Comparison of ENCODE assay signal across 29 cellular contexts in genomic region chr6:144148891-144149290, GRCh38. TPM values are rescaled to one million over a fixed set of nuclear protein-coding genes. Genes with fewer than 3 reads are reported as not detected.
DNase-seq lines count a peak whose midpoint lies in the region; ATAC-seq and TF ChIP-seq lines count a peak whose summit lies in the region.
"Had no signal": no experiment of that assay in that cellular context is flagged by ENCODE, and none has a peak within 500 bp of the region (broad histone marks: within the 10 kb centered on the region; RNA-seq: fewer than 3 reads in every experiment).

No MANE protein-coding gene starts in this region.

- peaks cover 38% of the 10 kb centered on the region for H3K4me1 Mint-ChIP-seq in activated T-helper 2 cell treated with anti-CD3 and anti-CD28 coated beads, Interferon-gamma antibody, Interleukin-2, Interleukin-4, amounts not matched to agents 10 μg/mL and 5 μg/mL and 100 μg/mL, durations not matched to agents 14 hours and 24 hours and 36 hours (ENCODE audit: low read depth)
- peaks cover 20 to 27% of the 10 kb centered on the region in 2 donors for H3K4me1 Mint-ChIP-seq in stimulated activated naive B cell treated with anti-CD40 and anti-IgM and Interleukin-4, amounts not matched to agents 10 μg/mL and 1 μg/mL and 100 μg/mL, for 72 hours

- no peaks in the 10 kb centered on the region for H3K27me3 ChIP-seq in spleen (replicated peaks in 1 of 7)
- H3K27me3 ChIP-seq: SJCRH30, thyroid gland, vagina had no signal

- H3K4me1 ChIP-seq in spleen: peaks cover 0 to 46% (median 35%) of the 10 kb centered on the region in 6 donors
- H3K4me1 ChIP-seq: HAP-1 had no signal

- H3K4me3 Mint-ChIP-seq in activated T-helper 2 cell treated with anti-CD3 and anti-CD28 coated beads, Interferon-gamma antibody, Interleukin-2, Interleukin-4, amounts not matched to agents 10 μg/mL and 5 μg/mL and 100 μg/mL, durations not matched to agents 14 hours and 24 hours and 36 hours (ENCODE audit: low read depth): no peak overlapping the region
- H3K4me3 Mint-ChIP-seq in stimulated activated naive B cell treated with anti-CD40 and anti-IgM and Interleukin-4, amounts not matched to agents 10 μg/mL and 1 μg/mL and 100 μg/mL, for 72 hours: no peak overlapping the region

- H3K4me3 ChIP-seq in AG10803 (ENCODE audit: low read length) (no peak overlapping the region), spleen (no peak overlapping the region)

- peak overlapping the region in 1 of 8 donors; percentile 96 for H3K27ac ChIP-seq in spleen
- H3K27ac ChIP-seq: SJCRH30, thyroid gland, vagina, VCaP had no signal

- H3K27ac Mint-ChIP-seq in activated T-helper 2 cell treated with anti-CD3 and anti-CD28 coated beads, Interferon-gamma antibody, Interleukin-2, Interleukin-4, amounts not matched to agents 10 μg/mL and 5 μg/mL and 100 μg/mL, durations not matched to agents 14 hours and 24 hours and 36 hours: no peak overlapping the region
- no peak overlapping the region for H3K27ac Mint-ChIP-seq in stimulated activated naive B cell treated with anti-CD40 and anti-IgM and Interleukin-4, amounts not matched to agents 10 μg/mL and 1 μg/mL and 100 μg/mL, for 72 hours

- peaks cover 0 to 2% (median 0%) of the 10 kb centered on the region in 6 donors for H3K36me3 ChIP-seq in spleen
- H3K36me3 ChIP-seq: HAP-1, SJCRH30, thyroid gland, vagina had no signal

- no peaks in the 10 kb centered on the region for H3K9me3 Mint-ChIP-seq in activated T-helper 2 cell treated with anti-CD3 and anti-CD28 coated beads, Interferon-gamma antibody, Interleukin-2, Interleukin-4, amounts not matched to agents 10 μg/mL and 5 μg/mL and 100 μg/mL, durations not matched to agents 14 hours and 24 hours and 36 hours
- peaks cover 0 to 2% of the 10 kb centered on the region in 2 donors for H3K9me3 Mint-ChIP-seq in stimulated activated naive B cell treated with anti-CD40 and anti-IgM and Interleukin-4, amounts not matched to agents 10 μg/mL and 1 μg/mL and 100 μg/mL, for 72 hours
- H3K9me3 Mint-ChIP-seq: activated CD4-positive, alpha-beta T cell treated with anti-CD3 and anti-CD28 coated beads, Interleukin-2, amount 10 ng/mL, durations not matched to agents 24 days and 14 days; activated naive CD8-positive, alpha-beta T cell treated with anti-CD3 and anti-CD28 coated beads, Interleukin-2, amount 10 ng/mL, durations not matched to agents 7 days and 5 days; memory B cell had no signal

- no peak for TF ChIP-seq CTCF in AG10803 (conservative IDR thresholded peaks at IDR 0.05; ENCODE audit: low read length)
- no peak for TF ChIP-seq CTCF in spleen (IDR thresholded peaks at IDR 0.05 in 8 of 11, conservative IDR thresholded peaks at IDR 0.05 in 3 of 11)

- 84 to 93% (median 92%) methylated on average over 4 of the region's 4 CpGs for WGBS in spleen, 5 donors

- DNase-seq in AG10803 (ENCODE audit: low read depth): peak; percentile 42
- peak; percentile 10 for DNase-seq in EL
- DNase-seq in RPMI7951 (ENCODE audit: low read depth): peak; percentile 14
- DNase-seq in fibroblast of gingiva (ENCODE audit: low read depth): peak; percentile 9
- no peak for DNase-seq in NAMALWA (ENCODE audit: low spot score)
- no peak for DNase-seq in activated T-helper 2 cell treated with anti-CD3 and anti-CD28 coated beads, Interferon-gamma antibody, Interleukin-2, Interleukin-4, amounts not matched to agents 10 μg/mL and 5 μg/mL and 100 μg/mL, durations not matched to agents 14 hours and 24 hours and 36 hours (ENCODE audit: low spot score)
- DNase-seq in spleen: no peak
- DNase-seq in stimulated activated naive B cell treated with anti-CD40 and anti-IgM and Interleukin-4, amounts not matched to agents 10 μg/mL and 1 μg/mL and 100 μg/mL, for 72 hours: no peak
- DNase-seq: activated effector memory CD4-positive, alpha-beta T cell treated with anti-CD3 and anti-CD28 coated beads, Interleukin-2, amount 50 U/mL, for 16 hours; activated naive CD8-positive, alpha-beta T cell treated with anti-CD3 and anti-CD28 coated beads, Interleukin-2, amount 10 ng/mL, durations not matched to agents 7 days and 5 days; activated T-cell treated with anti-CD3 and anti-CD28 coated beads, Interleukin-2, amount 50 U/mL, for 1 hour; DMS 273 treated with DMSO at 0.1 percent for 48 hours; glutamatergic neuron; NCI-H146; NCI-H2107; NCI-H446; NCI-H774; RPMI8226; SJCRH30; small intestine; stimulated activated CD4-positive, alpha-beta T cell treated with anti-CD3 and anti-CD28 coated beads, Interleukin-1b, Interleukin-23, amount 100 ng/mL, for 48 hours; T1000; thyroid gland had no signal

- no peak for ATAC-seq in stimulated activated naive B cell treated with anti-CD40 and anti-IgM and Interleukin-4, amounts not matched to agents 10 μg/mL and 1 μg/mL and 100 μg/mL, for 72 hours (replicated peaks)

- intact Hi-C loops in activated T-helper 2 cell treated with anti-CD3 and anti-CD28 coated beads, Interferon-gamma antibody, Interleukin-2, Interleukin-4, amounts not matched to agents 10 μg/mL and 5 μg/mL and 100 μg/mL, durations not matched to agents 14 hours and 24 hours and 36 hours (cut with micrococcal nuclease): loop anchor here (5.0 kb wide), 1 partner anchor 1987 kb away; no protein-coding TSS in a partner anchor
- intact Hi-C loops in spleen (cut with DNase I; ENCODE audit: low total_unique reads): no loop called here

- TF ChIP-seq POLR2A in spleen (IDR thresholded peaks at IDR 0.05): no peak

- H3K9me3 ChIP-seq in spleen: no peaks in the 10 kb centered on the region
- H3K9me3 ChIP-seq: HAP-1, SJCRH30, thyroid gland, vagina had no signal

- H3K36me3 Mint-ChIP-seq in activated T-helper 2 cell treated with anti-CD3 and anti-CD28 coated beads, Interferon-gamma antibody, Interleukin-2, Interleukin-4, amounts not matched to agents 10 μg/mL and 5 μg/mL and 100 μg/mL, durations not matched to agents 14 hours and 24 hours and 36 hours (ENCODE audit: low read depth): peaks cover 26% of the 10 kb centered on the region
- peaks cover 8 to 19% of the 10 kb centered on the region in 2 donors for H3K36me3 Mint-ChIP-seq in stimulated activated naive B cell treated with anti-CD40 and anti-IgM and Interleukin-4, amounts not matched to agents 10 μg/mL and 1 μg/mL and 100 μg/mL, for 72 hours
- H3K36me3 Mint-ChIP-seq: memory B cell had no signal

- no peaks in the 10 kb centered on the region for H3K27me3 Mint-ChIP-seq in activated T-helper 2 cell treated with anti-CD3 and anti-CD28 coated beads, Interferon-gamma antibody, Interleukin-2, Interleukin-4, amounts not matched to agents 10 μg/mL and 5 μg/mL and 100 μg/mL, durations not matched to agents 14 hours and 24 hours and 36 hours (ENCODE audit: low read depth)
- H3K27me3 Mint-ChIP-seq in stimulated activated naive B cell treated with anti-CD40 and anti-IgM and Interleukin-4, amounts not matched to agents 10 μg/mL and 1 μg/mL and 100 μg/mL, for 72 hours: no peaks in the 10 kb centered on the region
- H3K27me3 Mint-ChIP-seq: activated CD4-positive, alpha-beta T cell treated with anti-CD3 and anti-CD28 coated beads, Interleukin-2, amount 10 ng/mL, durations not matched to agents 24 days and 14 days; activated naive CD8-positive, alpha-beta T cell treated with anti-CD3 and anti-CD28 coated beads, Interleukin-2, amount 10 ng/mL, durations not matched to agents 7 days and 5 days; memory B cell had no signal

RNA-seq across cellular contexts. Expression of gene STX11, which starts 1.4 kb away (rescaled TPM):
- total RNA-seq in RPMI7951 (2014; rRNA removed; shearing (Covaris generic)): 0.96 and 2.0 TPM in 2 replicates
- total RNA-seq in activated T-helper 2 cell treated with anti-CD3 and anti-CD28 coated beads, Interferon-gamma antibody, Interleukin-2, Interleukin-4, amounts not matched to agents 10 μg/mL and 5 μg/mL and 100 μg/mL, durations not matched to agents 14 hours and 24 hours and 36 hours: 19.2 and 19.7 TPM in 2 replicates
- 10 to 100 TPM; 34.8 to 76.0 (median 52.0) TPM for total RNA-seq in spleen
- 10 to 100 TPM in 1 of 3 donors, 1 to 10 TPM in 2; 5.9 to 14.4 (median 9.3) TPM for polyA plus RNA-seq in spleen
- polyA plus RNA-seq: neural cell had no signal

RNA-seq across cellular contexts. Expression of gene SF3B5, which starts 53.5 kb away (rescaled TPM):
- total RNA-seq in RPMI7951 (2014; rRNA removed; shearing (Covaris generic)): 264 and 311 TPM in 2 replicates
- total RNA-seq in activated T-helper 2 cell treated with anti-CD3 and anti-CD28 coated beads, Interferon-gamma antibody, Interleukin-2, Interleukin-4, amounts not matched to agents 10 μg/mL and 5 μg/mL and 100 μg/mL, durations not matched to agents 14 hours and 24 hours and 36 hours: 207 and 208 TPM in 2 replicates
- 100 to 1,000 TPM in 3 of 7 donors, 10 to 100 TPM in 4; 80.1 to 153 (median 89.6) TPM for total RNA-seq in spleen
- 100 to 1,000 TPM; 172 to 236 (median 189) TPM for polyA plus RNA-seq in spleen

Comparison
In these comparisons a context has a peak if more than half of its experiments do, and no peak if none do; other contexts are left out.
1. DNase-seq: peak in AG10803 (single experiment), EL (single experiment), RPMI7951 (single experiment) and fibroblast of gingiva (single experiment); none in NAMALWA (single experiment), activated T-helper 2 cell treated with anti-CD3 and anti-CD28 coated beads, Interferon-gamma antibody, Interleukin-2, Interleukin-4, amounts not matched to agents 10 μg/mL and 5 μg/mL and 100 μg/mL, durations not matched to agents 14 hours and 24 hours and 36 hours (single experiment), spleen (single experiment) and stimulated activated naive B cell treated with anti-CD40 and anti-IgM and Interleukin-4, amounts not matched to agents 10 μg/mL and 1 μg/mL and 100 μg/mL, for 72 hours (single experiment).